ENCODE assay signal across 8 cellular contexts in the genomic region with DNA sequence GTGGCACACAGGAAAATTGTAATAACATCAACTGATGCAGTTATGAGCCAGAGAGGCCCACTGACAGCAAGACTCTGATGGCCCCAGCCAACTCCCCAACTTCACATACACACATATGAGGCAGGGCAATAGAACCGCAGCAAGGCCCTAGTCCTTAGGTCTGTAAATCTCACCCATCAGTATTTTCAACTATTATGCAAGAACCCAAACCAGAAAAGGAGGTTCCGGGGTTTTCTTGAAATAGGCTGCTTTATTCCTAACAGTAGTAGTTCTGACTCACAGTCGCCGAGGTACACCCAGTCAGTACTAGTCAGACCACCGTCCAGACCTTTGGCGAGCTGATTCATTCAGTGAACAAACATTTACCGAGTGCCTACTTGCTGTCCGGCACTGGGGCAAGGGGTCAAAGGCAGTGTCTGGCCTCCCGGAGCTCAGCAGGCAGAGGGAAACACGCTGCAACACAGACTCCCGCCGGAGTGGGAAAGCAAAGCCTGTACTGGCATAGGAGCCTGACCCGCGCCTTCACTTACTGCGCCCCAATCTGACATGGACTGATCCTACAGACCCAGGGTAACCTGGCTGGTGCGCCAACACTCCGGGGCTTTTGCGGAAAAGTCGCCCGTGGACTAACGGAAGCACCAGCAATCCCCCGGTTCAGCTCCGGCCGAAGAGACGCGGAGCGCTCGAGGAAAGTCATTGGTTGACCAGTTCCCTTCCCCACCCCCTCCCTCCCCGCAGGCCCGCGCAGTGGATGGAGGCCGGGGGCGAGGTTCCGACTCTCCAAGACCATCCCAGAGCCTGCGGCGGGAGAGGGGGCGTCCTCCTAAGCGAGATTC. TPM values are rescaled to one million over a fixed set of nuclear protein-coding genes. Genes with fewer than 3 reads are reported as not detected.
DNase-seq lines count a peak whose midpoint lies in the region; ATAC-seq, FAIRE-seq and TF ChIP-seq lines count a peak whose summit lies in the region.

No MANE protein-coding gene starts in this region.

- no peak overlapping the region for H2AFZ ChIP-seq in GM12878 (ENCODE audit: control insufficient read depth, low read depth, low read length)

- H3K9me3 ChIP-seq in GM12878 (replicated peaks; ENCODE audit: control insufficient read depth, insufficient read depth, low read length): no peaks in the 10 kb centered on the region

- no peak overlapping the region for H3K27ac ChIP-seq in GM12878 (ENCODE audit: control insufficient read depth, insufficient read depth)

- peak overlapping the region; percentile 68 for H3K4me3 Mint-ChIP-seq in stimulated activated memory B cell treated with anti-CD40 and anti-IgM and Interleukin-4, amounts not matched to agents 10 μg/mL and 1 μg/mL and 100 μg/mL, for 72 hours

- in situ Hi-C loops in GM12878 (cut with MboI): no loop called here

- SMC1A ChIA-PET in GM12878 (lab: Charles Lee; ENCODE audit: uncharacterized antibody, unreplicated experiment): no interaction called here

- peaks cover 19% of the 10 kb centered on the region for H3K27me3 Mint-ChIP-seq in stimulated activated memory B cell treated with anti-CD40 and anti-IgM and Interleukin-4, amounts not matched to agents 10 μg/mL and 1 μg/mL and 100 μg/mL, for 72 hours

- 46% methylated on average over 28 of the region's 38 CpGs for WGBS in GM12878 (ENCODE audit: insufficient coverage, insufficient replicate concordance, low lambda C conversion rate, missing lambda C conversion rate)

- intact Hi-C loops in GM12878 (cut with micrococcal nuclease; ENCODE audit: unreplicated experiment): no loop called here

- no peak overlapping the region for H3K9ac ChIP-seq in GM12878 (ENCODE audit: control insufficient read depth, insufficient read depth, low read length)

- CTCF ChIA-PET in GM12878 (lab: Yijun Ruan, JAX): interaction anchor here (1.1 kb wide), 1 partner anchor 16 kb away, joined by 4 read pairs; no protein-coding TSS in a partner anchor

- H3K36me3 ChIP-seq in GM12878 (ENCODE audit: control insufficient read depth in 2 of 2, insufficient read depth in 2 of 2, low read length in 1 of 2): no peaks in the 10 kb centered on the region

- H3K4me1 ChIP-seq in GM12878 (ENCODE audit: control insufficient read depth, insufficient read depth, low read length): no peaks in the 10 kb centered on the region

- H3K4me1 Mint-ChIP-seq in stimulated activated memory B cell treated with anti-CD40 and anti-IgM and Interleukin-4, amounts not matched to agents 10 μg/mL and 1 μg/mL and 100 μg/mL, for 72 hours: peaks cover 8% of the 10 kb centered on the region

- DNase-seq in SIG-M5 treated with dmso at 0.1 percent for 504 hours (lab: John Stamatoyannopoulos, UW; ENCODE audit: unreplicated experiment) (peak; percentile 52), SIG-M5 (lab: John Stamatoyannopoulos, UW) (no peak), GM12878 (ENCODE audit: low read depth, low spot score) (no peak), iris pigment epithelial cell (ENCODE audit: low read depth) (peak; percentile 92), HUDEP-2 (lab: John Stamatoyannopoulos, UW; ENCODE audit: unreplicated experiment in 76 of 76) (no peak), NOMO-1 treated with DMSO at 0.1 percent for 48 hours (lab: John Stamatoyannopoulos, UW; ENCODE audit: unreplicated experiment) (no peak), NCI-H82 (lab: John Stamatoyannopoulos, UW) (no peak)

- H3K27me3 ChIP-seq in GM12878 (replicated peaks in 1 of 2; ENCODE audit: control insufficient read depth in 2 of 2, insufficient read depth in 2 of 2, low read length in 1 of 2): peaks cover 7 to 15% of the 10 kb centered on the region in 2 experiments

- no TSS peak for BruUV-seq in GM12878 (replicated peaks; lab: Mats Ljungman, UMichigan)

- no peaks in the 10 kb centered on the region for H3K36me3 Mint-ChIP-seq in stimulated activated memory B cell treated with anti-CD40 and anti-IgM and Interleukin-4, amounts not matched to agents 10 μg/mL and 1 μg/mL and 100 μg/mL, for 72 hours

- no peaks in the 10 kb centered on the region for H3K79me2 ChIP-seq in GM12878 (ENCODE audit: control insufficient read depth, insufficient read depth, low read length)

- no peak for TF ChIP-seq EP300 in GM12878 (IDR thresholded peaks at IDR 0.05; ENCODE audit: borderline replicate concordance in 1 of 2, control insufficient read depth in 1 of 2, low read depth in 2 of 2, low read length in 2 of 2)

- no peak for TF ChIP-seq CTCF in GM12878 (IDR thresholded peaks at IDR 0.05 in 2 of 3, conservative IDR thresholded peaks at IDR 0.05 in 1 of 3; ENCODE audit: control insufficient read depth in 2 of 3, extremely low read depth in 1 of 3, insufficient read depth in 1 of 3, low read depth in 3 of 3, low read length in 3 of 3)

- H3K4me3 ChIP-seq in GM12878: no peak overlapping the region

- peak; percentile 26 for ATAC-seq in GM12878
- no peak for ATAC-seq in stimulated activated memory B cell treated with anti-CD40 and anti-IgM and Interleukin-4, amounts not matched to agents 10 μg/mL and 1 μg/mL and 100 μg/mL, for 72 hours

- no peaks in the 10 kb centered on the region for H4K20me1 ChIP-seq in GM12878 (ENCODE audit: control insufficient read depth, insufficient read depth)

- H3K4me2 ChIP-seq in GM12878 (ENCODE audit: control insufficient read depth, insufficient read depth): peak overlapping the region; percentile 77; the same call in 1 of the 2 replicates

- H3K9me3 Mint-ChIP-seq in stimulated activated memory B cell treated with anti-CD40 and anti-IgM and Interleukin-4, amounts not matched to agents 10 μg/mL and 1 μg/mL and 100 μg/mL, for 72 hours: no peaks in the 10 kb centered on the region

- RAD21 ChIA-PET in GM12878 (lab: Charles Lee; ENCODE audit: unreplicated experiment): no interaction called here

- TF ChIP-seq RAD21 in GM12878 (IDR thresholded peaks at IDR 0.05; ENCODE audit: insufficient read depth, low read depth, low read length): no peak

- FAIRE-seq in GM12878 (lab: Jason Lieb, UNC): no peak

- POLR2A ChIA-PET in GM12878 (lab: Charles Lee): no interaction called here

- TF ChIP-seq POLR2A in GM12878 (IDR thresholded peaks at IDR 0.05; ENCODE audit: low read depth, low read length): no peak

- H3K27ac Mint-ChIP-seq in stimulated activated memory B cell treated with anti-CD40 and anti-IgM and Interleukin-4, amounts not matched to agents 10 μg/mL and 1 μg/mL and 100 μg/mL, for 72 hours: no peak overlapping the region

TF ChIP-seq in GM12878, 131 proteins besides CTCF, POLR2A, EP300 and RAD21:
- TF ChIP-seq RB1 (IDR thresholded peaks at IDR 0.05; ENCODE audit: borderline replicate concordance): no peak
- TF ChIP-seq PBX3 (IDR thresholded peaks at IDR 0.05; ENCODE audit: insufficient replicate concordance, low read depth, low read length): no peak
- TF ChIP-seq POLR2AphosphoS2 (IDR thresholded peaks at IDR 0.05; ENCODE audit: low read depth, low read length): no peak
- no peak for TF ChIP-seq ZNF207 (IDR thresholded peaks at IDR 0.05; ENCODE audit: borderline replicate concordance)
- TF ChIP-seq IRF4 (IDR thresholded peaks at IDR 0.05; ENCODE audit: low read depth, low read length): no peak
- no peak for TF ChIP-seq EZH2 (IDR thresholded peaks at IDR 0.05; ENCODE audit: borderline replicate concordance, control insufficient read depth, low read depth, low read length)
- TF ChIP-seq KDM1A (IDR thresholded peaks at IDR 0.05; ENCODE audit: borderline replicate concordance): no peak
- TF ChIP-seq DPF2 (IDR thresholded peaks at IDR 0.05): no peak
- no peak for TF ChIP-seq GATAD2B (conservative IDR thresholded peaks at IDR 0.05; ENCODE audit: low read depth)
TF ChIP-seq in GM12878: peak in this region for 0.

RNA-seq across cellular contexts. Expression of gene PLEKHA7, which starts 1.3 kb away (rescaled TPM):
- total RNA-seq in GM12878 (2013; cell fraction: nucleolus; rRNA removed): 4.2 and 4.5 TPM in 2 replicates
- total RNA-seq in GM12878 (2014; rRNA removed): 2.2 and 3.6 TPM in 2 replicates
- 2.2 and 3.1 TPM in 2 replicates for total RNA-seq in GM12878 (2014; rRNA removed; fragmentation: Illumina TruSeq; extraction: Trizol)
- 4.5 and 5.3 TPM in 2 replicates for total RNA-seq in GM12878 (2021)
- 1.1 TPM for polyA plus RNA-seq in GM12878 (2011; ENCODE audit: low read depth)
- polyA plus RNA-seq in GM12878 (2011; rRNA removed): 1.4 and 1.9 TPM in 2 replicates
- polyA plus RNA-seq in GM12878 (2011; cell fraction: cytosol; rRNA removed): 1.1 TPM in 2 replicates
- polyA plus RNA-seq in GM12878 (2011; cell fraction: nucleus; rRNA removed): 2.3 and 3.3 TPM in 2 replicates
- 1.5 and 2.0 TPM in 2 replicates for polyA plus RNA-seq in GM12878 (2012)
- 2.8 and 4.1 TPM in 2 replicates for polyA plus RNA-seq in GM12878 (2014; fragmentation: Illumina TruSeq; extraction: Trizol)
- under 1 TPM; 0.45 to 0.57 TPM for polyA plus RNA-seq in GM12878 (2014; fragmentation: Nextera tagmentation; extraction: Ambion mirVana)
- polyA plus RNA-seq in GM12878 (2014; rRNA removed): 3.9 and 5.1 TPM in 2 replicates
- 1 to 10 TPM; 1.1 to 1.7 TPM for polyA plus RNA-seq in GM12878 (2016; fragmentation: Nextera tagmentation; extraction: Ambion mirVana)
- polyA minus RNA-seq in GM12878 (2011; rRNA and poly(A)+ RNA removed): 1.3 and 1.8 TPM in 2 replicates
- 0.21 TPM in 1 of 2 replicates, not detected in the other for polyA minus RNA-seq in GM12878 (2011; cell fraction: cytosol; rRNA and poly(A)+ RNA removed)
- 1.5 and 2.9 TPM in 2 replicates for polyA minus RNA-seq in GM12878 (2011; cell fraction: nucleus; rRNA and poly(A)+ RNA removed)

Comparison
In these comparisons a context has a peak if more than half of its experiments do, and no peak if none do; other contexts are left out.
1. DNase-seq: peak in SIG-M5 treated with dmso at 0.1 percent for 504 hours (single experiment) and iris pigment epithelial cell (single experiment); none in SIG-M5 (single experiment), GM12878 (single experiment), HUDEP-2 (0 of 76), NOMO-1 treated with DMSO at 0.1 percent for 48 hours (single experiment) and NCI-H82 (single experiment).